ENCODE assay signal across 38 cellular contexts in genomic region chr9:98846081-98846480, GRCh38.
"Had no signal": no experiment of that assay in that cellular context is flagged by ENCODE, and none has a peak within 500 bp of the region (broad histone marks: within the 10 kb centered on the region; RNA-seq: fewer than 3 reads in every experiment).

No MANE protein-coding gene starts in this region.

- H3K27ac Mint-ChIP-seq: activated naive CD4-positive, alpha-beta T cell treated with anti-CD3 and anti-CD28 coated beads for 36 hours; activated naive CD4-positive, alpha-beta T cell treated with anti-CD3 and anti-CD28 coated beads, Interleukin-2, amount 10 ng/mL, durations not matched to agents 7 days and 5 days; activated naive CD4-positive, alpha-beta T cell treated with anti-CD3 and anti-CD28 coated beads, Interleukin-2, amount 50 U/mL, for 24 hours; activated naive CD4-positive, alpha-beta T cell treated with anti-CD3 and anti-CD28 coated beads, Interleukin-2, amount 50 U/mL, for 72 hours; activated naive CD8-positive, alpha-beta T cell; activated naive CD8-positive, alpha-beta T cell treated with anti-CD3 and anti-CD28 coated beads for 36 hours; activated naive CD8-positive, alpha-beta T cell treated with anti-CD3 and anti-CD28 coated beads, Interleukin-2, amount 10 ng/mL, durations not matched to agents 7 days and 5 days; activated naive CD8-positive, alpha-beta T cell treated with anti-CD3 and anti-CD28 coated beads, Interleukin-2, amount 50 U/mL, for 24 hours; activated T-cell treated with anti-CD3 and anti-CD28 coated beads, Interleukin-2, amount 50 U/mL, for 24 hours; activated T-cell treated with anti-CD3 and anti-CD28 coated beads, Interleukin-2, amount 50 U/mL, for 72 hours; activated T-helper 1 cell treated with anti-CD3 and anti-CD28 coated beads, Interleukin-12 subunit alpha, Interleukin-12 subunit beta, Interleukin-2, Interleukin-4 antibody, amounts not matched to agents 30 ng/mL and 10 ng/mL and 1 ng/mL, durations not matched to agents 14 hours and 24 hours and 36 hours; activated T-helper 17 cell treated with anti-CD3 and anti-CD28 coated beads, Interleukin-2, amount 50 U/mL, for 72 hours; activated T-helper 2 cell treated with anti-CD3 and anti-CD28 coated beads, Interferon-gamma antibody, Interleukin-2, Interleukin-4, amounts not matched to agents 10 μg/mL and 5 μg/mL and 100 μg/mL, durations not matched to agents 14 hours and 24 hours and 36 hours; brain had no signal

- DNase-seq: activated effector memory CD4-positive, alpha-beta T cell treated with anti-CD3 and anti-CD28 coated beads, Interleukin-2, amount 50 U/mL, for 16 hours; activated effector memory CD4-positive, alpha-beta T cell treated with Interleukin-2 at 50 U/mL for 16 hours; activated gamma-delta T cell; activated gamma-delta T cell treated with Interleukin-2 at 50 U/mL for 16 hours; activated naive CD4-positive, alpha-beta T cell; activated naive CD4-positive, alpha-beta T cell treated with anti-CD3 and anti-CD28 coated beads for 36 hours; activated naive CD4-positive, alpha-beta T cell treated with anti-CD3 and anti-CD28 coated beads, Interleukin-2, amount 10 ng/mL, durations not matched to agents 7 days and 5 days; activated naive CD4-positive, alpha-beta T cell treated with anti-CD3 and anti-CD28 coated beads, Interleukin-2, amount 50 U/mL, for 16 hours; activated naive CD4-positive, alpha-beta T cell treated with Interleukin-2 at 50 U/mL for 16 hours; activated naive CD8-positive, alpha-beta T cell treated with anti-CD3 and anti-CD28 coated beads for 36 hours; activated naive CD8-positive, alpha-beta T cell treated with anti-CD3 and anti-CD28 coated beads, Interleukin-2, amount 10 ng/mL, durations not matched to agents 7 days and 5 days; activated naive CD8-positive, alpha-beta T cell treated with anti-CD3 and anti-CD28 coated beads, Interleukin-2, amount 50 U/mL, for 24 hours; activated T-cell treated with anti-CD3 and anti-CD28 coated beads, Interleukin-2, amount 50 U/mL, for 1 hour; activated T-cell treated with anti-CD3 and anti-CD28 coated beads, Interleukin-2, amount 50 U/mL, for 24 hours; activated T-cell treated with anti-CD3 and anti-CD28 coated beads, Interleukin-2, amount 50 U/mL, for 4 hours; activated T-cell treated with anti-CD3 and anti-CD28 coated beads, Interleukin-2, amount 50 U/mL, for 48 hours; activated T-cell treated with anti-CD3 and anti-CD28 coated beads, Interleukin-2, amount 50 U/mL, for 72 hours; adrenal gland; amniotic stem cell; amygdala; anterior cingulate cortex; aorta; body of pancreas; brain microvascular endothelial cell; caudate nucleus; central memory CD4-positive, alpha-beta T cell; cerebellar nuclear complex had no signal

- H3K36me3 Mint-ChIP-seq: activated naive CD4-positive, alpha-beta T cell treated with anti-CD3 and anti-CD28 coated beads, Interleukin-2, amount 10 ng/mL, durations not matched to agents 7 days and 5 days; activated naive CD4-positive, alpha-beta T cell treated with anti-CD3 and anti-CD28 coated beads, Interleukin-2, amount 50 U/mL, for 72 hours; brain had no signal

- H3K9me3 Mint-ChIP-seq: activated naive CD4-positive, alpha-beta T cell treated with anti-CD3 and anti-CD28 coated beads for 36 hours; activated naive CD4-positive, alpha-beta T cell treated with anti-CD3 and anti-CD28 coated beads, Interleukin-2, amount 10 ng/mL, durations not matched to agents 7 days and 5 days; activated naive CD4-positive, alpha-beta T cell treated with anti-CD3 and anti-CD28 coated beads, Interleukin-2, amount 50 U/mL, for 24 hours; activated naive CD4-positive, alpha-beta T cell treated with anti-CD3 and anti-CD28 coated beads, Interleukin-2, amount 50 U/mL, for 72 hours; activated naive CD8-positive, alpha-beta T cell treated with anti-CD3 and anti-CD28 coated beads for 36 hours; activated naive CD8-positive, alpha-beta T cell treated with anti-CD3 and anti-CD28 coated beads, Interleukin-2, amount 10 ng/mL, durations not matched to agents 7 days and 5 days; activated naive CD8-positive, alpha-beta T cell treated with anti-CD3 and anti-CD28 coated beads, Interleukin-2, amount 50 U/mL, for 24 hours; activated T-cell treated with anti-CD3 and anti-CD28 coated beads, Interleukin-2, amount 50 U/mL, for 24 hours; activated T-cell treated with anti-CD3 and anti-CD28 coated beads, Interleukin-2, amount 50 U/mL, for 4 hours; activated T-cell treated with anti-CD3 and anti-CD28 coated beads, Interleukin-2, amount 50 U/mL, for 72 hours; activated T-helper 1 cell treated with anti-CD3 and anti-CD28 coated beads, Interleukin-12 subunit alpha, Interleukin-12 subunit beta, Interleukin-2, Interleukin-4 antibody, amounts not matched to agents 30 ng/mL and 10 ng/mL and 1 ng/mL, durations not matched to agents 14 hours and 24 hours and 36 hours; activated T-helper 17 cell treated with anti-CD3 and anti-CD28 coated beads, Interleukin-2, amount 50 U/mL, for 72 hours; activated T-helper 2 cell treated with anti-CD3 and anti-CD28 coated beads, Interferon-gamma antibody, Interleukin-2, Interleukin-4, amounts not matched to agents 10 μg/mL and 5 μg/mL and 100 μg/mL, durations not matched to agents 14 hours and 24 hours and 36 hours; brain; central memory CD8-positive, alpha-beta T cell had no signal

- H3K4me1 ChIP-seq: ascending aorta, breast epithelium had no signal

- H3K27me3 ChIP-seq: adrenal gland, ascending aorta, body of pancreas, brain microvascular endothelial cell, breast epithelium, cardiac muscle cell had no signal

- H3K4me3 ChIP-seq: adrenal gland, ascending aorta, body of pancreas, breast epithelium, cardiac muscle cell had no signal

- H3K27ac ChIP-seq: adrenal gland, ascending aorta, body of pancreas, brain microvascular endothelial cell, breast epithelium, cardiac muscle cell had no signal

- H3K4me3 Mint-ChIP-seq: activated naive CD4-positive, alpha-beta T cell treated with anti-CD3 and anti-CD28 coated beads for 36 hours; activated naive CD4-positive, alpha-beta T cell treated with anti-CD3 and anti-CD28 coated beads, Interleukin-2, amount 10 ng/mL, durations not matched to agents 7 days and 5 days; activated naive CD4-positive, alpha-beta T cell treated with anti-CD3 and anti-CD28 coated beads, Interleukin-2, amount 50 U/mL, for 24 hours; activated naive CD8-positive, alpha-beta T cell; activated naive CD8-positive, alpha-beta T cell treated with anti-CD3 and anti-CD28 coated beads for 36 hours; activated naive CD8-positive, alpha-beta T cell treated with anti-CD3 and anti-CD28 coated beads, Interleukin-2, amount 10 ng/mL, durations not matched to agents 7 days and 5 days; activated naive CD8-positive, alpha-beta T cell treated with anti-CD3 and anti-CD28 coated beads, Interleukin-2, amount 50 U/mL, for 24 hours; activated T-cell treated with anti-CD3 and anti-CD28 coated beads, Interleukin-2, amount 50 U/mL, for 24 hours; activated T-cell treated with anti-CD3 and anti-CD28 coated beads, Interleukin-2, amount 50 U/mL, for 4 hours; activated T-cell treated with anti-CD3 and anti-CD28 coated beads, Interleukin-2, amount 50 U/mL, for 72 hours; activated T-helper 1 cell treated with anti-CD3 and anti-CD28 coated beads, Interleukin-12 subunit alpha, Interleukin-12 subunit beta, Interleukin-2, Interleukin-4 antibody, amounts not matched to agents 30 ng/mL and 10 ng/mL and 1 ng/mL, durations not matched to agents 14 hours and 24 hours and 36 hours; activated T-helper 17 cell treated with anti-CD3 and anti-CD28 coated beads, Interleukin-2, amount 50 U/mL, for 72 hours; brain; central memory CD8-positive, alpha-beta T cell had no signal

- H3K4me1 Mint-ChIP-seq: activated naive CD4-positive, alpha-beta T cell treated with anti-CD3 and anti-CD28 coated beads, Interleukin-2, amount 50 U/mL, for 24 hours; activated naive CD8-positive, alpha-beta T cell treated with anti-CD3 and anti-CD28 coated beads, Interleukin-2, amount 50 U/mL, for 24 hours; activated T-helper 17 cell treated with anti-CD3 and anti-CD28 coated beads, Interleukin-2, amount 50 U/mL, for 72 hours; central memory CD8-positive, alpha-beta T cell had no signal

- H3K9me3 ChIP-seq: adrenal gland, ascending aorta, body of pancreas, breast epithelium had no signal

- H3K36me3 ChIP-seq: adrenal gland, ascending aorta, brain microvascular endothelial cell, breast epithelium, cardiac muscle cell had no signal

- ATAC-seq: activated naive CD4-positive, alpha-beta T cell treated with anti-CD3 and anti-CD28 coated beads, Interleukin-2, amount 50 U/mL, for 72 hours; activated naive CD8-positive, alpha-beta T cell treated with anti-CD3 and anti-CD28 coated beads, Interleukin-2, amount 50 U/mL, for 24 hours; activated T-cell treated with anti-CD3 and anti-CD28 coated beads, Interleukin-2, amount 50 U/mL, for 4 hours; activated T-cell treated with anti-CD3 and anti-CD28 coated beads, Interleukin-2, amount 50 U/mL, for 72 hours; activated T-helper 17 cell treated with anti-CD3 and anti-CD28 coated beads, Interleukin-2, amount 50 U/mL, for 72 hours; body of pancreas had no signal

- H3K27me3 Mint-ChIP-seq: activated naive CD4-positive, alpha-beta T cell treated with anti-CD3 and anti-CD28 coated beads, Interleukin-2, amount 10 ng/mL, durations not matched to agents 7 days and 5 days; activated naive CD4-positive, alpha-beta T cell treated with anti-CD3 and anti-CD28 coated beads, Interleukin-2, amount 50 U/mL, for 24 hours; activated naive CD8-positive, alpha-beta T cell; activated naive CD8-positive, alpha-beta T cell treated with anti-CD3 and anti-CD28 coated beads for 36 hours; activated naive CD8-positive, alpha-beta T cell treated with anti-CD3 and anti-CD28 coated beads, Interleukin-2, amount 10 ng/mL, durations not matched to agents 7 days and 5 days; activated naive CD8-positive, alpha-beta T cell treated with anti-CD3 and anti-CD28 coated beads, Interleukin-2, amount 50 U/mL, for 24 hours; activated T-cell treated with anti-CD3 and anti-CD28 coated beads, Interleukin-2, amount 50 U/mL, for 24 hours; activated T-helper 17 cell treated with anti-CD3 and anti-CD28 coated beads, Interleukin-2, amount 50 U/mL, for 72 hours; central memory CD8-positive, alpha-beta T cell had no signal
